Comparison of ENCODE assay signal across 19 cellular contexts in genomic region chr16:81686391-81687182, GRCh38.
DNase-seq lines count a peak whose midpoint lies in the region; ATAC-seq, FAIRE-seq and TF ChIP-seq lines count a peak whose summit lies in the region.
"Had no signal": no experiment of that assay in that cellular context is flagged by ENCODE, and none has a peak within 500 bp of the region (broad histone marks: within the 10 kb centered on the region; RNA-seq: fewer than 3 reads in every experiment).

No MANE protein-coding gene starts in this region.

- H2AK5ac ChIP-seq in H1 (ENCODE audit: low read depth, low read length), result no peak overlapping the region

- H2BK15ac ChIP-seq in H1 (ENCODE audit: low read length), result no peak overlapping the region

- peak overlapping the region; percentile 80 for H3K27ac Mint-ChIP-seq in T-helper 17 cell
- H3K27ac Mint-ChIP-seq in mesothelial cell of epicardium, result no peak overlapping the region

- no peak overlapping the region for H3K4me2 ChIP-seq in H1 (ENCODE audit: insufficient read depth in 1 of 2, low read depth in 2 of 2, low read length in 2 of 2)

- H3K23ac ChIP-seq in H1 (ENCODE audit: insufficient read length), result no peak overlapping the region

- FAIRE-seq in H1 (lab: Jason Lieb, UNC), result no peak
- FAIRE-seq: endometrium, GM12878 had no signal

- H3K4me1 ChIP-seq in H1 (replicated peaks in 1 of 4; ENCODE audit: control insufficient read depth in 3 of 4, insufficient read depth in 4 of 4, low read length in 3 of 4) (peaks cover 0 to 5% (median 0%) of the 10 kb centered on the region in 4 experiments; a peak in 4 of 7 replicates), suprapubic skin (peaks cover 4% of the 10 kb centered on the region)

- H3K4ac ChIP-seq in H1 (replicated peaks; ENCODE audit: insufficient read length, low read depth, low read length), result no peak overlapping the region

- no peak overlapping the region for H3K9ac ChIP-seq in H1 (replicated peaks in 1 of 4; ENCODE audit: extremely low read depth in 1 of 4, low read depth in 3 of 4, low read length in 3 of 4)

- ATAC-seq in T-helper 17 cell, result no peak
- ATAC-seq in left lobe of liver, result peak; percentile 42
- ATAC-seq: gastroesophageal sphincter, GM12878 had no signal

- H3K4me1 Mint-ChIP-seq in T-helper 17 cell (peaks cover 3% of the 10 kb centered on the region), mesothelial cell of epicardium (no peaks in the 10 kb centered on the region)

- H2BK120ac ChIP-seq in H1 (replicated peaks; ENCODE audit: low read depth, low read length), result no peak overlapping the region

- TF ChIP-seq EP300 in H1 (IDR thresholded peaks at IDR 0.05; ENCODE audit: borderline replicate concordance in 1 of 2, low read depth in 2 of 2, low read length in 2 of 2) (no peak), suprapubic skin (IDR thresholded peaks at IDR 0.05) (no peak)

- H3K36me3 ChIP-seq in H1 (ENCODE audit: control insufficient read depth in 2 of 4, insufficient read depth in 4 of 4, low read length in 3 of 4) (no peaks in the 10 kb centered on the region; a peak in 1 of 8 replicates), suprapubic skin (peaks cover 10% of the 10 kb centered on the region)

- H3K27me3 Mint-ChIP-seq in T-helper 17 cell (no peaks in the 10 kb centered on the region), mesothelial cell of epicardium (ENCODE audit: low read depth) (no peaks in the 10 kb centered on the region)

- no peaks in the 10 kb centered on the region for H3K23me2 ChIP-seq in H1 (ENCODE audit: low read depth, low read length)

- no peak overlapping the region for H2BK12ac ChIP-seq in H1 (ENCODE audit: low read depth, low read length)

- CTCF ChIA-PET in H1 (lab: Charles Lee; ENCODE audit: partially characterized antibody), result interaction anchor here (0.6 to 5.1 kb wide), 7 partner anchors 10 to 442 kb away, joined by 3 to 36 read pairs (median 5); no protein-coding TSS in a partner anchor

- H3K9me3 ChIP-seq in T-helper 17 cell (ENCODE audit: control insufficient read depth, low read length, poor library complexity, severe bottlenecking) (no peaks in the 10 kb centered on the region), H1 (ENCODE audit: insufficient read depth in 2 of 2, low read depth in 1 of 2, low read length in 1 of 2) (no peaks in the 10 kb centered on the region), suprapubic skin (no peaks in the 10 kb centered on the region)
- H3K9me3 ChIP-seq: gastroesophageal sphincter, neutrophil had no signal

- no peak overlapping the region for H3K56ac ChIP-seq in H1 (replicated peaks; ENCODE audit: insufficient read length, low read depth, low read length)

- no peak overlapping the region for H4K91ac ChIP-seq in H1 (replicated peaks; ENCODE audit: insufficient read length, low read length)

- TF ChIP-seq POLR2A in H1 (IDR thresholded peaks at IDR 0.05; ENCODE audit: control extremely low read depth in 1 of 2, low read depth in 2 of 2, low read length in 2 of 2), result no peak
- no peak for TF ChIP-seq POLR2A in suprapubic skin (IDR thresholded peaks at IDR 0.05)

- DNase-seq in T-helper 17 cell (no peak), H1 (ENCODE audit: low read depth in 1 of 2, low spot score in 2 of 2) (no peak), left lobe of liver (ENCODE audit: low spot score) (no peak), suprapubic skin (ENCODE audit: low spot score in 2 of 2) (peak in 1 of 2 donors; percentile 72), mesothelial cell of epicardium (ENCODE audit: low spot score in 2 of 2, unreplicated experiment in 2 of 2) (no peak), cerebellar cortex (ENCODE audit: low spot score) (no peak), NCI-H128 (lab: John Stamatoyannopoulos, UW; ENCODE audit: unreplicated experiment) (no peak)
- DNase-seq: activated CD8-positive, alpha-beta memory T cell treated with anti-CD3 and anti-CD28 coated beads, Interleukin-2, amount 50 U/mL, for 48 hours; activated gamma-delta T cell treated with Interleukin-2 at 50 U/mL for 16 hours; amygdala; Calu3; IMR-90; NCI-H187; NCI-H510A treated with DMSO at 0.1 percent for 48 hours; T-helper 2 cell had no signal

- no peak for TF ChIP-seq RAD21 in H1 (IDR thresholded peaks at IDR 0.05 in 1 of 2, conservative IDR thresholded peaks at IDR 0.05 in 1 of 2; ENCODE audit: low read depth in 2 of 2, low read length in 2 of 2)

- H3K27me3 ChIP-seq in H1 (replicated peaks in 1 of 4; ENCODE audit: control insufficient read depth in 3 of 4, extremely low read depth in 1 of 4, insufficient read depth in 3 of 4, low read length in 3 of 4) (no peaks in the 10 kb centered on the region), suprapubic skin (no peaks in the 10 kb centered on the region)
- H3K27me3 ChIP-seq: gastroesophageal sphincter, neutrophil had no signal

- 0 out of 2 replicates have a peak, but pooled peaks cover 7% of the 10 kb centered on the region for H3K79me1 ChIP-seq in H1 (ENCODE audit: low read depth, low read length)

- H2AFZ ChIP-seq in H1 (ENCODE audit: low read length), result no peak overlapping the region

- no peak overlapping the region for H3K27ac ChIP-seq in H1 (ENCODE audit: low read depth, low read length)
- peak overlapping the region; percentile 18 for H3K27ac ChIP-seq in suprapubic skin
- H3K27ac ChIP-seq: gastroesophageal sphincter, neutrophil had no signal

- H3K4me3 Mint-ChIP-seq in T-helper 17 cell (no peak overlapping the region), mesothelial cell of epicardium (no peak overlapping the region)

- peak overlapping the region; percentile 80; the same call in 1 of the 2 replicates for H4K8ac ChIP-seq in H1 (ENCODE audit: extremely low read depth, insufficient read depth, low read length)

- H3K9me3 Mint-ChIP-seq in mesothelial cell of epicardium, result no peaks in the 10 kb centered on the region

- H2BK20ac ChIP-seq in H1 (ENCODE audit: low read length), result no peak overlapping the region

- POLR2A ChIA-PET in H1 (lab: Charles Lee; ENCODE audit: partially characterized antibody), result no interaction called here

- H3K18ac ChIP-seq in H1 (ENCODE audit: extremely low read depth, low read length), result no peak overlapping the region

- no peak overlapping the region for H4K5ac ChIP-seq in H1 (ENCODE audit: insufficient read length, low read depth, low read length)

- peaks cover 3 to 7% of the 10 kb centered on the region in 2 experiments for H4K20me1 ChIP-seq in H1 (replicated peaks in 1 of 2; ENCODE audit: control insufficient read depth in 1 of 2, insufficient read depth in 2 of 2, low read length in 2 of 2)

- no peak overlapping the region for H2BK5ac ChIP-seq in H1 (ENCODE audit: low read depth, low read length)

- peaks cover 0 to 3% of the 10 kb centered on the region in 2 experiments; a peak in 1 of 4 replicates for H3K79me2 ChIP-seq in H1 (ENCODE audit: control insufficient read depth in 1 of 2, insufficient read depth in 2 of 2, low read length in 2 of 2)

- H3K36me3 Mint-ChIP-seq in T-helper 17 cell (ENCODE audit: low read depth) (no peaks in the 10 kb centered on the region), mesothelial cell of epicardium (peaks cover 11% of the 10 kb centered on the region)

- H3K4me3 ChIP-seq in H1 (ENCODE audit: extremely low read depth in 1 of 4, insufficient read depth in 2 of 4, low read depth in 3 of 4, low read length in 4 of 4) (no peak overlapping the region), suprapubic skin (no peak overlapping the region)
- H3K4me3 ChIP-seq: gastroesophageal sphincter, GM12878 had no signal

- TF ChIP-seq CTCF in H1 (IDR thresholded peaks at IDR 0.05; ENCODE audit: control extremely low read depth in 1 of 3, insufficient read depth in 1 of 3, low read depth in 1 of 3, low read length in 3 of 3) (no peak), suprapubic skin (IDR thresholded peaks at IDR 0.05) (no peak), mesothelial cell of epicardium (IDR thresholded peaks at IDR 0.05; ENCODE audit: unreplicated experiment) (no peak)

- 92% methylated on average over 26 of the region's 26 CpGs; no CpG with 5 or more reads in 1 of the 2 experiments for WGBS in H1 (ENCODE audit: extremely low coverage in 1 of 2, insufficient coverage in 1 of 2, insufficient read length in 1 of 2, insufficient replicate concordance in 2 of 2, low coverage in 1 of 2, low lambda C conversion rate in 2 of 2, missing lambda C conversion rate in 1 of 2), 2 experiments
- 76% methylated on average over 24 of the region's 26 CpGs for WGBS in suprapubic skin

- no peak overlapping the region for H3K14ac ChIP-seq in H1 (ENCODE audit: insufficient read length)

TF ChIP-seq in H1, 55 proteins besides CTCF, POLR2A, EP300 and RAD21:
- TF ChIP-seq EZH2 (IDR thresholded peaks at IDR 0.05; ENCODE audit: low read depth, low read length, severe bottlenecking), result no peak
- TF ChIP-seq CHD1 (IDR thresholded peaks at IDR 0.05; ENCODE audit: low read depth, low read length), result no peak
- TF ChIP-seq CTBP2 (IDR thresholded peaks at IDR 0.05; ENCODE audit: borderline replicate concordance, insufficient read depth, insufficient read length, low read length), result no peak
- TF ChIP-seq SIX5 (IDR thresholded peaks at IDR 0.05; ENCODE audit: low read depth, low read length), result no peak
- TF ChIP-seq FOSL1 (IDR thresholded peaks at IDR 0.05; ENCODE audit: insufficient read depth, low read depth, low read length), result no peak
- no peak for TF ChIP-seq EGR1 (IDR thresholded peaks at IDR 0.05; ENCODE audit: borderline replicate concordance, low read depth, low read length)
- TF ChIP-seq CBX5 (IDR thresholded peaks at IDR 0.05; ENCODE audit: low read depth, low read length), result no peak
- TF ChIP-seq SP4 (IDR thresholded peaks at IDR 0.05; ENCODE audit: low read length), result no peak
- no peak for TF ChIP-seq BACH1 (IDR thresholded peaks at IDR 0.05; ENCODE audit: low read length)
- TF ChIP-seq RNF2 (IDR thresholded peaks at IDR 0.05; ENCODE audit: borderline replicate concordance, low read depth, low read length, missing control alignments, poor library complexity, severe bottlenecking), result no peak
- no peak for TF ChIP-seq USF2 (IDR thresholded peaks at IDR 0.05; ENCODE audit: low read length)
- TF ChIP-seq CBX8 (IDR thresholded peaks at IDR 0.05; ENCODE audit: borderline replicate concordance, low read depth, low read length), result no peak
- no peak for TF ChIP-seq BRCA1 (IDR thresholded peaks at IDR 0.05; ENCODE audit: low read depth, low read length)
- TF ChIP-seq PHF8 (conservative IDR thresholded peaks at IDR 0.05; ENCODE audit: low read depth, low read length), result no peak
- no peak for TF ChIP-seq TEAD4 (IDR thresholded peaks at IDR 0.05; ENCODE audit: low read depth, low read length)
